14 cellular contexts compared by ENCODE assay signal in genomic region chr12:120467439-120467838, GRCh38. TPM values are rescaled to one million over a fixed set of nuclear protein-coding genes. Genes with fewer than 3 reads are reported as not detected.
A peak's percentile ranks its signal among the peaks of the same experiment; 100 is the strongest.
DNase-seq lines count a peak whose midpoint lies in the region; FAIRE-seq and TF ChIP-seq lines count a peak whose summit lies in the region.
"Had no signal": no experiment of that assay in that cellular context is flagged by ENCODE, and none has a peak within 500 bp of the region (broad histone marks: within the 10 kb centered on the region; RNA-seq: fewer than 3 reads in every experiment).

No MANE protein-coding gene starts in this region.

- peaks cover 23% of the 10 kb centered on the region for H3K4me1 Mint-ChIP-seq in T-helper 1 cell treated with Interleukin-12 subunit alpha and Interleukin-12 subunit beta and Interleukin-4 antibody, amounts not matched to agents 30 μg/mL and 1 μg/mL, for 36 hours (ENCODE audit: low read depth)
- H3K4me1 Mint-ChIP-seq in IgD-negative memory B cell = peaks cover 20 to 44% (median 29%) of the 10 kb centered on the region in 3 donors
- peaks cover 25% of the 10 kb centered on the region for H3K4me1 Mint-ChIP-seq in astrocyte (ENCODE audit: low read depth, unreplicated experiment)
- H3K4me1 Mint-ChIP-seq in neural crest cell = peaks cover 34% of the 10 kb centered on the region

- H4K20me1 ChIP-seq in astrocyte (ENCODE audit: insufficient read depth, low read length) = peaks cover 65% of the 10 kb centered on the region

- H3K36me3 Mint-ChIP-seq in T-helper 1 cell treated with Interleukin-12 subunit alpha and Interleukin-12 subunit beta and Interleukin-4 antibody, amounts not matched to agents 30 μg/mL and 1 μg/mL, for 36 hours (ENCODE audit: low read depth) = peaks cover 30% of the 10 kb centered on the region
- H3K36me3 Mint-ChIP-seq in IgD-negative memory B cell (peaks cover 2% of the 10 kb centered on the region), astrocyte (ENCODE audit: low read depth, unreplicated experiment) (peaks cover 9% of the 10 kb centered on the region), neural crest cell (ENCODE audit: low read depth) (peaks cover 19% of the 10 kb centered on the region)

- TF ChIP-seq CTCF in astrocyte (IDR thresholded peaks at IDR 0.05; ENCODE audit: insufficient read depth, low read depth, low read length) (no peak), neural crest cell (conservative IDR thresholded peaks at IDR 0.05) (no peak)

- no peak overlapping the region for H3K27ac ChIP-seq in astrocyte (ENCODE audit: low read depth, low read length)

- H3K9me3 Mint-ChIP-seq in T-helper 1 cell treated with Interleukin-12 subunit alpha and Interleukin-12 subunit beta and Interleukin-4 antibody, amounts not matched to agents 30 μg/mL and 1 μg/mL, for 36 hours = no peaks in the 10 kb centered on the region
- H3K9me3 Mint-ChIP-seq in IgD-negative memory B cell (no peaks in the 10 kb centered on the region), astrocyte (ENCODE audit: unreplicated experiment) (no peaks in the 10 kb centered on the region), neural crest cell (no peaks in the 10 kb centered on the region)

- in situ Hi-C loops in HAP-1 (cut with MboI; ENCODE audit: low sequenced_read_pairs) = no loop called here

- no peaks in the 10 kb centered on the region for H3K27me3 Mint-ChIP-seq in T-helper 1 cell treated with Interleukin-12 subunit alpha and Interleukin-12 subunit beta and Interleukin-4 antibody, amounts not matched to agents 30 μg/mL and 1 μg/mL, for 36 hours (ENCODE audit: low read depth)
- H3K27me3 Mint-ChIP-seq in IgD-negative memory B cell (peaks cover 2% of the 10 kb centered on the region), astrocyte (ENCODE audit: low read depth, unreplicated experiment) (no peaks in the 10 kb centered on the region), neural crest cell (ENCODE audit: low read depth) (peaks cover 4% of the 10 kb centered on the region)

- H3K4me3 Mint-ChIP-seq in T-helper 1 cell treated with Interleukin-12 subunit alpha and Interleukin-12 subunit beta and Interleukin-4 antibody, amounts not matched to agents 30 μg/mL and 1 μg/mL, for 36 hours = peak overlapping the region; percentile 87
- H3K4me3 Mint-ChIP-seq in IgD-negative memory B cell (peak overlapping the region; percentile 69 to 87 (median 86)), astrocyte (ENCODE audit: unreplicated experiment) (peak overlapping the region; percentile 96), neural crest cell (peak overlapping the region; percentile 99)

- H3K4me3 ChIP-seq in astrocyte (ENCODE audit: insufficient read depth, low read depth, low read length) (no peak overlapping the region), HAP-1 (no peak overlapping the region)

- no peak overlapping the region for H3K27ac Mint-ChIP-seq in T-helper 1 cell treated with Interleukin-12 subunit alpha and Interleukin-12 subunit beta and Interleukin-4 antibody, amounts not matched to agents 30 μg/mL and 1 μg/mL, for 36 hours
- H3K27ac Mint-ChIP-seq in IgD-negative memory B cell = peak overlapping the region; percentile 64 to 97 (median 91)
- H3K27ac Mint-ChIP-seq in astrocyte (ENCODE audit: unreplicated experiment) = no peak overlapping the region
- no peak overlapping the region for H3K27ac Mint-ChIP-seq in neural crest cell (ENCODE audit: unreplicated experiment)

- no peak overlapping the region for H3K9ac ChIP-seq in astrocyte (ENCODE audit: low read length)

- no peak for FAIRE-seq in astrocyte (lab: Jason Lieb, UNC)
- FAIRE-seq: A549, H1, islet of Langerhans had no signal

- H3K27me3 ChIP-seq in astrocyte (ENCODE audit: insufficient read depth, low read length) (no peaks in the 10 kb centered on the region), HAP-1 (ENCODE audit: low read depth) (no peaks in the 10 kb centered on the region)
- H3K27me3 ChIP-seq: tibial nerve had no signal

- DNase-seq in T-helper 1 cell = no peak
- no peak for DNase-seq in astrocyte (ENCODE audit: low read depth)
- no peak for DNase-seq in neural crest cell (ENCODE audit: low read depth, low spot score)
- no peak for DNase-seq in HPDE6-E6E7 (ENCODE audit: extremely low spot score)
- no peak for DNase-seq in HAP-1 (ENCODE audit: low spot score in 2 of 2)
- no peak for DNase-seq in Kasumi-1 (lab: John Stamatoyannopoulos, UW)
- DNase-seq: foreskin melanocyte, NCI-H1694 had no signal

- H3K36me3 ChIP-seq in astrocyte (ENCODE audit: insufficient read depth, low read length) (peaks cover 35% of the 10 kb centered on the region), HAP-1 (replicated peaks) (peaks cover 44% of the 10 kb centered on the region)

- peak overlapping the region; percentile 86 for H3K4me2 ChIP-seq in astrocyte (ENCODE audit: low read length)

- H3K9me3 ChIP-seq in astrocyte (ENCODE audit: insufficient read depth, low read depth, low read length) (no peaks in the 10 kb centered on the region), HAP-1 (no peaks in the 10 kb centered on the region)
- H3K9me3 ChIP-seq: A549, tibial nerve had no signal

- H3K4me1 ChIP-seq in astrocyte (ENCODE audit: insufficient read depth, low read length) (peaks cover 9% of the 10 kb centered on the region), HAP-1 (peaks cover 22% of the 10 kb centered on the region)

- no peak overlapping the region for H2AFZ ChIP-seq in astrocyte (ENCODE audit: low read depth, low read length)

- peaks cover 82% of the 10 kb centered on the region for H3K79me2 ChIP-seq in astrocyte (ENCODE audit: insufficient read depth, low read length)

RNA-seq across cellular contexts. Expression of gene SRSF9, which starts 2.1 kb away (rescaled TPM):
- 204 TPM for polyA plus RNA-seq in IgD-negative memory B cell
- total RNA-seq in astrocyte (216 and 223 TPM in 2 replicates), neural crest cell (350 and 361 TPM in 2 replicates)

RNA-seq across cellular contexts. Expression of gene GATC, which starts 21.2 kb away (rescaled TPM):
- 23.0 TPM for polyA plus RNA-seq in IgD-negative memory B cell
- 17.8 and 28.8 TPM in 2 replicates for total RNA-seq in astrocyte
- total RNA-seq in neural crest cell = 32.0 and 33.8 TPM in 2 replicates

RNA-seq across cellular contexts. Expression of gene TRIAP1, which starts 21.3 kb away (rescaled TPM):
- polyA plus RNA-seq in IgD-negative memory B cell = 53.0 TPM
- total RNA-seq in astrocyte = 43.6 and 54.0 TPM in 2 replicates
- 38.0 and 38.1 TPM in 2 replicates for total RNA-seq in neural crest cell

RNA-seq across cellular contexts. Expression of gene DYNLL1, which starts 28.5 kb away (rescaled TPM):
- polyA plus RNA-seq in IgD-negative memory B cell = 442 TPM
- 490 and 500 TPM in 2 replicates for total RNA-seq in astrocyte
- 375 and 382 TPM in 2 replicates for total RNA-seq in neural crest cell

RNA-seq across cellular contexts. Expression of gene COX6A1, which starts 29.5 kb away (rescaled TPM):
- polyA plus RNA-seq in IgD-negative memory B cell = 830 TPM
- total RNA-seq in astrocyte (388 and 394 TPM in 2 replicates), neural crest cell (315 and 320 TPM in 2 replicates)

Comparison
In these comparisons a context has a peak if more than half of its experiments do, and no peak if none do; other contexts are left out.
1. H3K27ac Mint-ChIP-seq: peak in IgD-negative memory B cell (3 of 3); none in T-helper 1 cell treated with Interleukin-12 subunit alpha and Interleukin-12 subunit beta and Interleukin-4 antibody, amounts not matched to agents 30 μg/mL and 1 μg/mL, for 36 hours (single experiment), astrocyte (single experiment) and neural crest cell (single experiment).
2. Peak in every context shown above with its lines, with median percentiles within 50 percentile points of each other: H3K4me3 Mint-ChIP-seq.